In the genomic region with DNA sequence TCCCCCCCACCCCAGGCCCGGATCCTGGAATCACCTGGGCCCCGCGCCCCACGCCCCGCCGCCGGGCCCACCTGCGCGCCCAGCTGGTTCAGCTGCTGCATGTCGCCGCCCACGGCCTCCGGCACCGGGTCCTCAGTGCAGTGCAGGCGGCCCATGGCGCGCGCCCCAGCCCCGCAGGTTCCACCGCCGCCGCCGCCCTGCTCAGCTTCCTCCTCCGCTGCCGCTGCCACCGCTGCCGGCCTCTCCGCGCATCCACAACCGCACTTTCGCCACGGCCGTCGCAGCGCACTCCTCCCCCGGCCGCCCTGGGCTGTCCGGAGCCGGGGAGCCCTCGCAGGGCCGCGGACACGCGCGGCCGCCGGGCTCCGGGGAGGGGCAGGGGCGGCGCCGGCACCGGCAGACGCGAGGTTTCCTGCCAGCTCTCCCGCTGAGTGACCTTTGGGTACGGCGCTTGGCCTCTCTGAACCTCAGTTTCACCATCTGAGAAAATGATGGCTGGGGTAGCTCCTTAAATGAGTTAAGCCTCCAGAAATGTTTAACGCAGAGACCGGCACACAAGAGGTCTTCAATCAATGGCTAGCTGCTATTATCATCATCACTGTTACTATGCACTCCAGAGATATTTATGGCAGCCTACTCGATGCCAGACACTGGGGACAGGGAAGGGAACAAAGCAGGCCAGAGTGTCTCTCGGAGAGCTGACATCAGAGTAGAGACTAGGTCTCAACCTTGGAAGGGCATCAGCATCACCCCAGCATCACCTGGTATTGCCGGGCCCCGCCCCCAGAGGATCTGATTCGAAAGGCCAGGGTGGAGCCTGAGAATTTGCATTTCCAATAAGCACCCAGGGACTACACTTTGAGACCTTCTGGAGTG, we compare ENCODE assay signal across 1 cellular context.
TF ChIP-seq lines count a peak whose summit lies in the region.

A gene (minus strand): TSS at position 231 of the 876 bp plus-strand sequence. CDS start 76 bp downstream, at position 155.

TF ChIP-seq in HepG2, 621 proteins besides CTCF, POLR2A, EP300 and RAD21 (continued from another document and continues in another):
- peak; percentile 89 for TF ChIP-seq HNRNPLL (IDR thresholded peaks at IDR 0.05; ENCODE audit: low read depth, low read length, poor library complexity, severe bottlenecking)
- no peak for TF ChIP-seq GATAD2A (CRISPR knock-in tag; IDR thresholded peaks at IDR 0.05)
- TF ChIP-seq, protein P1, sequence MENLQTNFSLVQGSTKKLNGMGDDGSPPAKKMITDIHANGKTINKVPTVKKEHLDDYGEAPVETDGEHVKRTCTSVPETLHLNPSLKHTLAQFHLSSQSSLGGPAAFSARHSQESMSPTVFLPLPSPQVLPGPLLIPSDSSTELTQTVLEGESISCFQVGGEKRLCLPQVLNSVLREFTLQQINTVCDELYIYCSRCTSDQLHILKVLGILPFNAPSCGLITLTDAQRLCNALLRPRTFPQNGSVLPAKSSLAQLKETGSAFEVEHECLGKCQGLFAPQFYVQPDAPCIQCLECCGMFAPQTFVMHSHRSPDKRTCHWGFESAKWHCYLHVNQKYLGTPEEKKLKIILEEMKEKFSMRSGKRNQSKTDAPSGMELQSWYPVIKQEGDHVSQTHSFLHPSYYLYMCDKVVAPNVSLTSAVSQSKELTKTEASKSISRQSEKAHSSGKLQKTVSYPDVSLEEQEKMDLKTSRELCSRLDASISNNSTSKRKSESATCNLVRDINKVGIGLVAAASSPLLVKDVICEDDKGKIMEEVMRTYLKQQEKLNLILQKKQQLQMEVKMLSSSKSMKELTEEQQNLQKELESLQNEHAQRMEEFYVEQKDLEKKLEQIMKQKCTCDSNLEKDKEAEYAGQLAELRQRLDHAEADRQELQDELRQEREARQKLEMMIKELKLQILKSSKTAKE (CRISPR knock-in tag; IDR thresholded peaks at IDR 0.05; ENCODE audit: borderline replicate concordance): no peak
- TF ChIP-seq TBP (CRISPR knock-in tag; IDR thresholded peaks at IDR 0.05): no peak
- no peak for TF ChIP-seq NFE2 (CRISPR knock-in tag; IDR thresholded peaks at IDR 0.05)
- TF ChIP-seq, protein P2, sequence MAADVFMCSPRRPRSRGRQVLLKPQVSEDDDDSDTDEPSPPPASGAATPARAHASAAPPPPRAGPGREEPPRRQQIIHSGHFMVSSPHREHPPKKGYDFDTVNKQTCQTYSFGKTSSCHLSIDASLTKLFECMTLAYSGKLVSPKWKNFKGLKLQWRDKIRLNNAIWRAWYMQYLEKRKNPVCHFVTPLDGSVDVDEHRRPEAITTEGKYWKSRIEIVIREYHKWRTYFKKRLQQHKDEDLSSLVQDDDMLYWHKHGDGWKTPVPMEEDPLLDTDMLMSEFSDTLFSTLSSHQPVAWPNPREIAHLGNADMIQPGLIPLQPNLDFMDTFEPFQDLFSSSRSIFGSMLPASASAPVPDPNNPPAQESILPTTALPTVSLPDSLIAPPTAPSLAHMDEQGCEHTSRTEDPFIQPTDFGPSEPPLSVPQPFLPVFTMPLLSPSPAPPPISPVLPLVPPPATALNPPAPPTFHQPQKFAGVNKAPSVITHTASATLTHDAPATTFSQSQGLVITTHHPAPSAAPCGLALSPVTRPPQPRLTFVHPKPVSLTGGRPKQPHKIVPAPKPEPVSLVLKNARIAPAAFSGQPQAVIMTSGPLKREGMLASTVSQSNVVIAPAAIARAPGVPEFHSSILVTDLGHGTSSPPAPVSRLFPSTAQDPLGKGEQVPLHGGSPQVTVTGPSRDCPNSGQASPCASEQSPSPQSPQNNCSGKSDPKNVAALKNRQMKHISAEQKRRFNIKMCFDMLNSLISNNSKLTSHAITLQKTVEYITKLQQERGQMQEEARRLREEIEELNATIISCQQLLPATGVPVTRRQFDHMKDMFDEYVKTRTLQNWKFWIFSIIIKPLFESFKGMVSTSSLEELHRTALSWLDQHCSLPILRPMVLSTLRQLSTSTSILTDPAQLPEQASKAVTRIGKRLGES (CRISPR knock-in tag; IDR thresholded peaks at IDR 0.05; ENCODE audit: borderline replicate concordance): no peak
- no peak for TF ChIP-seq ELF4 (CRISPR knock-in tag; IDR thresholded peaks at IDR 0.05; ENCODE audit: borderline replicate concordance)
- TF ChIP-seq ZSCAN9 (CRISPR knock-in tag; IDR thresholded peaks at IDR 0.05; ENCODE audit: borderline replicate concordance): no peak
- TF ChIP-seq ZNF563 (CRISPR knock-in tag; IDR thresholded peaks at IDR 0.05): peak; percentile 83
- TF ChIP-seq ZNF780A (CRISPR knock-in tag; IDR thresholded peaks at IDR 0.05): no peak
- TF ChIP-seq, protein P3, sequence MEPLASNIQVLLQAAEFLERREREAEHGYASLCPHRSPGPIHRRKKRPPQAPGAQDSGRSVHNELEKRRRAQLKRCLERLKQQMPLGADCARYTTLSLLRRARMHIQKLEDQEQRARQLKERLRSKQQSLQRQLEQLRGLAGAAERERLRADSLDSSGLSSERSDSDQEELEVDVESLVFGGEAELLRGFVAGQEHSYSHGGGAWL (CRISPR knock-in tag; IDR thresholded peaks at IDR 0.05): no peak; the same call in none of the 2 replicates
- TF ChIP-seq, protein P4, sequence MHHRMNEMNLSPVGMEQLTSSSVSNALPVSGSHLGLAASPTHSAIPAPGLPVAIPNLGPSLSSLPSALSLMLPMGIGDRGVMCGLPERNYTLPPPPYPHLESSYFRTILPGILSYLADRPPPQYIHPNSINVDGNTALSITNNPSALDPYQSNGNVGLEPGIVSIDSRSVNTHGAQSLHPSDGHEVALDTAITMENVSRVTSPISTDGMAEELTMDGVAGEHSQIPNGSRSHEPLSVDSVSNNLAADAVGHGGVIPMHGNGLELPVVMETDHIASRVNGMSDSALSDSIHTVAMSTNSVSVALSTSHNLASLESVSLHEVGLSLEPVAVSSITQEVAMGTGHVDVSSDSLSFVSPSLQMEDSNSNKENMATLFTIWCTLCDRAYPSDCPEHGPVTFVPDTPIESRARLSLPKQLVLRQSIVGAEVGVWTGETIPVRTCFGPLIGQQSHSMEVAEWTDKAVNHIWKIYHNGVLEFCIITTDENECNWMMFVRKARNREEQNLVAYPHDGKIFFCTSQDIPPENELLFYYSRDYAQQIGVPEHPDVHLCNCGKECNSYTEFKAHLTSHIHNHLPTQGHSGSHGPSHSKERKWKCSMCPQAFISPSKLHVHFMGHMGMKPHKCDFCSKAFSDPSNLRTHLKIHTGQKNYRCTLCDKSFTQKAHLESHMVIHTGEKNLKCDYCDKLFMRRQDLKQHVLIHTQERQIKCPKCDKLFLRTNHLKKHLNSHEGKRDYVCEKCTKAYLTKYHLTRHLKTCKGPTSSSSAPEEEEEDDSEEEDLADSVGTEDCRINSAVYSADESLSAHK (CRISPR knock-in tag; IDR thresholded peaks at IDR 0.05; ENCODE audit: borderline replicate concordance): no peak
- TF ChIP-seq ZNF790 (CRISPR knock-in tag; IDR thresholded peaks at IDR 0.05; ENCODE audit: borderline replicate concordance): 0 out of 2 replicates have a peak, but pooled peaks have one; percentile 76
- TF ChIP-seq ZNF782 (CRISPR knock-in tag; IDR thresholded peaks at IDR 0.05; ENCODE audit: borderline replicate concordance): 0 out of 2 replicates have a peak, but pooled peaks have one; percentile 28
- TF ChIP-seq, protein P5, sequence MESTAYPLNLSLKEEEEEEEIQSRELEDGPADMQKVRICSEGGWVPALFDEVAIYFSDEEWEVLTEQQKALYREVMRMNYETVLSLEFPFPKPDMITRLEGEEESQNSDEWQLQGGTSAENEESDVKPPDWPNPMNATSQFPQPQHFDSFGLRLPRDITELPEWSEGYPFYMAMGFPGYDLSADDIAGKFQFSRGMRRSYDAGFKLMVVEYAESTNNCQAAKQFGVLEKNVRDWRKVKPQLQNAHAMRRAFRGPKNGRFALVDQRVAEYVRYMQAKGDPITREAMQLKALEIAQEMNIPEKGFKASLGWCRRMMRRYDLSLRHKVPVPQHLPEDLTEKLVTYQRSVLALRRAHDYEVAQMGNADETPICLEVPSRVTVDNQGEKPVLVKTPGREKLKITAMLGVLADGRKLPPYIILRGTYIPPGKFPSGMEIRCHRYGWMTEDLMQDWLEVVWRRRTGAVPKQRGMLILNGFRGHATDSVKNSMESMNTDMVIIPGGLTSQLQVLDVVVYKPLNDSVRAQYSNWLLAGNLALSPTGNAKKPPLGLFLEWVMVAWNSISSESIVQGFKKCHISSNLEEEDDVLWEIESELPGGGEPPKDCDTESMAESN (CRISPR knock-in tag; conservative IDR thresholded peaks at IDR 0.05): peak; percentile 77; the same call in 1 of the 2 replicates
- peak; percentile 82; the same call in 1 of the 2 replicates for TF ChIP-seq YEATS4 (CRISPR knock-in tag; IDR thresholded peaks at IDR 0.05; ENCODE audit: borderline replicate concordance)
- TF ChIP-seq, protein P6, sequence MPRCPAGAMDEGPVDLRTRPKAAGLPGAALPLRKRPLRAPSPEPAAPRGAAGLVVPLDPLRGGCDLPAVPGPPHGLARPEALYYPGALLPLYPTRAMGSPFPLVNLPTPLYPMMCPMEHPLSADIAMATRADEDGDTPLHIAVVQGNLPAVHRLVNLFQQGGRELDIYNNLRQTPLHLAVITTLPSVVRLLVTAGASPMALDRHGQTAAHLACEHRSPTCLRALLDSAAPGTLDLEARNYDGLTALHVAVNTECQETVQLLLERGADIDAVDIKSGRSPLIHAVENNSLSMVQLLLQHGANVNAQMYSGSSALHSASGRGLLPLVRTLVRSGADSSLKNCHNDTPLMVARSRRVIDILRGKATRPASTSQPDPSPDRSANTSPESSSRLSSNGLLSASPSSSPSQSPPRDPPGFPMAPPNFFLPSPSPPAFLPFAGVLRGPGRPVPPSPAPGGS (CRISPR knock-in tag; IDR thresholded peaks at IDR 0.05): no peak
- no peak for TF ChIP-seq ZNF33A (CRISPR knock-in tag; IDR thresholded peaks at IDR 0.05; ENCODE audit: borderline replicate concordance)
- TF ChIP-seq, protein P7, sequence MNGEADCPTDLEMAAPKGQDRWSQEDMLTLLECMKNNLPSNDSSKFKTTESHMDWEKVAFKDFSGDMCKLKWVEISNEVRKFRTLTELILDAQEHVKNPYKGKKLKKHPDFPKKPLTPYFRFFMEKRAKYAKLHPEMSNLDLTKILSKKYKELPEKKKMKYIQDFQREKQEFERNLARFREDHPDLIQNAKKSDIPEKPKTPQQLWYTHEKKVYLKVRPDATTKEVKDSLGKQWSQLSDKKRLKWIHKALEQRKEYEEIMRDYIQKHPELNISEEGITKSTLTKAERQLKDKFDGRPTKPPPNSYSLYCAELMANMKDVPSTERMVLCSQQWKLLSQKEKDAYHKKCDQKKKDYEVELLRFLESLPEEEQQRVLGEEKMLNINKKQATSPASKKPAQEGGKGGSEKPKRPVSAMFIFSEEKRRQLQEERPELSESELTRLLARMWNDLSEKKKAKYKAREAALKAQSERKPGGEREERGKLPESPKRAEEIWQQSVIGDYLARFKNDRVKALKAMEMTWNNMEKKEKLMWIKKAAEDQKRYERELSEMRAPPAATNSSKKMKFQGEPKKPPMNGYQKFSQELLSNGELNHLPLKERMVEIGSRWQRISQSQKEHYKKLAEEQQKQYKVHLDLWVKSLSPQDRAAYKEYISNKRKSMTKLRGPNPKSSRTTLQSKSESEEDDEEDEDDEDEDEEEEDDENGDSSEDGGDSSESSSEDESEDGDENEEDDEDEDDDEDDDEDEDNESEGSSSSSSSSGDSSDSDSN (CRISPR knock-in tag; IDR thresholded peaks at IDR 0.05): peak; percentile 99
- TF ChIP-seq, protein P8, sequence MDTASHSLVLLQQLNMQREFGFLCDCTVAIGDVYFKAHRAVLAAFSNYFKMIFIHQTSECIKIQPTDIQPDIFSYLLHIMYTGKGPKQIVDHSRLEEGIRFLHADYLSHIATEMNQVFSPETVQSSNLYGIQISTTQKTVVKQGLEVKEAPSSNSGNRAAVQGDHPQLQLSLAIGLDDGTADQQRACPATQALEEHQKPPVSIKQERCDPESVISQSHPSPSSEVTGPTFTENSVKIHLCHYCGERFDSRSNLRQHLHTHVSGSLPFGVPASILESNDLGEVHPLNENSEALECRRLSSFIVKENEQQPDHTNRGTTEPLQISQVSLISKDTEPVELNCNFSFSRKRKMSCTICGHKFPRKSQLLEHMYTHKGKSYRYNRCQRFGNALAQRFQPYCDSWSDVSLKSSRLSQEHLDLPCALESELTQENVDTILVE (CRISPR knock-in tag; IDR thresholded peaks at IDR 0.05): no peak
- TF ChIP-seq SRF (IDR thresholded peaks at IDR 0.05; ENCODE audit: low read depth, low read length): no peak
- no peak; the same call in 1 of the 2 replicates for TF ChIP-seq FOXM1 (CRISPR knock-in tag; IDR thresholded peaks at IDR 0.05)
- TF ChIP-seq, protein P9, sequence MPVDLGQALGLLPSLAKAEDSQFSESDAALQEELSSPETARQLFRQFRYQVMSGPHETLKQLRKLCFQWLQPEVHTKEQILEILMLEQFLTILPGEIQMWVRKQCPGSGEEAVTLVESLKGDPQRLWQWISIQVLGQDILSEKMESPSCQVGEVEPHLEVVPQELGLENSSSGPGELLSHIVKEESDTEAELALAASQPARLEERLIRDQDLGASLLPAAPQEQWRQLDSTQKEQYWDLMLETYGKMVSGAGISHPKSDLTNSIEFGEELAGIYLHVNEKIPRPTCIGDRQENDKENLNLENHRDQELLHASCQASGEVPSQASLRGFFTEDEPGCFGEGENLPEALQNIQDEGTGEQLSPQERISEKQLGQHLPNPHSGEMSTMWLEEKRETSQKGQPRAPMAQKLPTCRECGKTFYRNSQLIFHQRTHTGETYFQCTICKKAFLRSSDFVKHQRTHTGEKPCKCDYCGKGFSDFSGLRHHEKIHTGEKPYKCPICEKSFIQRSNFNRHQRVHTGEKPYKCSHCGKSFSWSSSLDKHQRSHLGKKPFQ (CRISPR knock-in tag; IDR thresholded peaks at IDR 0.05; ENCODE audit: insufficient replicate concordance): no peak
- TF ChIP-seq, protein P10, sequence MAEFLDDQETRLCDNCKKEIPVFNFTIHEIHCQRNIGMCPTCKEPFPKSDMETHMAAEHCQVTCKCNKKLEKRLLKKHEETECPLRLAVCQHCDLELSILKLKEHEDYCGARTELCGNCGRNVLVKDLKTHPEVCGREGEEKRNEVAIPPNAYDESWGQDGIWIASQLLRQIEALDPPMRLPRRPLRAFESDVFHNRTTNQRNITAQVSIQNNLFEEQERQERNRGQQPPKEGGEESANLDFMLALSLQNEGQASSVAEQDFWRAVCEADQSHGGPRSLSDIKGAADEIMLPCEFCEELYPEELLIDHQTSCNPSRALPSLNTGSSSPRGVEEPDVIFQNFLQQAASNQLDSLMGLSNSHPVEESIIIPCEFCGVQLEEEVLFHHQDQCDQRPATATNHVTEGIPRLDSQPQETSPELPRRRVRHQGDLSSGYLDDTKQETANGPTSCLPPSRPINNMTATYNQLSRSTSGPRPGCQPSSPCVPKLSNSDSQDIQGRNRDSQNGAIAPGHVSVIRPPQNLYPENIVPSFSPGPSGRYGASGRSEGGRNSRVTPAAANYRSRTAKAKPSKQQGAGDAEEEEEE (CRISPR knock-in tag; IDR thresholded peaks at IDR 0.05; ENCODE audit: borderline replicate concordance): no peak
- TF ChIP-seq KLF13 (CRISPR knock-in tag; IDR thresholded peaks at IDR 0.05): 0 out of 2 replicates have a peak, but pooled peaks have one; percentile 32
- TF ChIP-seq PAX8 (CRISPR knock-in tag; IDR thresholded peaks at IDR 0.05; ENCODE audit: borderline replicate concordance): no peak; the same call in 1 of the 2 replicates
- no peak for TF ChIP-seq NFE2L2 (IDR thresholded peaks at IDR 0.05; ENCODE audit: low read length)
- 0 out of 2 replicates have a peak, but pooled peaks have one; percentile 14 for TF ChIP-seq ZSCAN25 (CRISPR knock-in tag; IDR thresholded peaks at IDR 0.05)
- TF ChIP-seq HNRNPH1 (optimal IDR thresholded peaks at IDR 0.05; ENCODE audit: low read depth, low read length): no peak
- TF ChIP-seq ZNF530 (CRISPR knock-in tag; IDR thresholded peaks at IDR 0.05; ENCODE audit: low read depth): no peak
